Comparison of ENCODE assay signal across 17 cellular contexts in genomic region chr7:46855851-46856250, GRCh38.
DNase-seq lines count a peak whose midpoint lies in the region; ATAC-seq and TF ChIP-seq lines count a peak whose summit lies in the region.
"Had no signal": no experiment of that assay in that cellular context is flagged by ENCODE, and none has a peak within 500 bp of the region (broad histone marks: within the 10 kb centered on the region; RNA-seq: fewer than 3 reads in every experiment).

No MANE protein-coding gene starts in this region.

- H3K4me3 Mint-ChIP-seq in GM23338 (no peak overlapping the region), type B pancreatic cell (no peak overlapping the region)
- no peak overlapping the region for H3K4me3 Mint-ChIP-seq in activated CD4-positive, alpha-beta memory T cell treated with anti-CD3 and anti-CD28 coated beads for 36 hours
- H3K4me3 Mint-ChIP-seq: CD8-positive, alpha-beta T cell had no signal

- H3K4me1 Mint-ChIP-seq in GM23338 (no peaks in the 10 kb centered on the region), type B pancreatic cell (ENCODE audit: unreplicated experiment) (no peaks in the 10 kb centered on the region)
- no peaks in the 10 kb centered on the region for H3K4me1 Mint-ChIP-seq in activated CD4-positive, alpha-beta memory T cell treated with anti-CD3 and anti-CD28 coated beads for 36 hours (ENCODE audit: low read depth)

- no peaks in the 10 kb centered on the region for H4K20me1 ChIP-seq in GM23338 (replicated peaks; ENCODE audit: insufficient read depth)

- H3K9me3 Mint-ChIP-seq in GM23338 (no peaks in the 10 kb centered on the region), type B pancreatic cell (peaks cover 10% of the 10 kb centered on the region)
- H3K9me3 Mint-ChIP-seq in activated CD4-positive, alpha-beta memory T cell treated with anti-CD3 and anti-CD28 coated beads for 36 hours = peaks cover 17% of the 10 kb centered on the region

- H3K36me3 ChIP-seq in GM23338 (ENCODE audit: insufficient read depth) = no peaks in the 10 kb centered on the region
- H3K36me3 ChIP-seq: HAP-1, SJSA1 had no signal

- no peaks in the 10 kb centered on the region for H3K4me1 ChIP-seq in GM23338 (ENCODE audit: insufficient read depth)
- H3K4me1 ChIP-seq: HAP-1 had no signal

- no peak overlapping the region for H3K4me2 ChIP-seq in GM23338
- H3K4me2 ChIP-seq: KMS-11 had no signal

- no peaks in the 10 kb centered on the region for H3K27me3 ChIP-seq in GM23338 (ENCODE audit: insufficient read depth)
- H3K27me3 ChIP-seq: SJSA1 had no signal

- H3K4me3 ChIP-seq in AG10803 (ENCODE audit: low read length) (no peak overlapping the region), GM23338 (no peak overlapping the region), fibroblast of mammary gland (ENCODE audit: control insufficient read depth, low read depth, low read length) (no peak overlapping the region)
- H3K4me3 ChIP-seq: HAP-1, SJSA1 had no signal

- H3K27ac Mint-ChIP-seq in GM23338 = no peak overlapping the region
- H3K27ac Mint-ChIP-seq in activated CD4-positive, alpha-beta memory T cell treated with anti-CD3 and anti-CD28 coated beads for 36 hours = no peak overlapping the region
- no peak overlapping the region for H3K27ac Mint-ChIP-seq in type B pancreatic cell
- H3K27ac Mint-ChIP-seq: CD8-positive, alpha-beta T cell had no signal

- TF ChIP-seq CTCF in AG10803 (conservative IDR thresholded peaks at IDR 0.05; ENCODE audit: low read length) = no peak
- TF ChIP-seq CTCF in GM23338 (conservative IDR thresholded peaks at IDR 0.05; ENCODE audit: low read depth in 2 of 2) = no peak
- no peak for TF ChIP-seq CTCF in fibroblast of mammary gland (conservative IDR thresholded peaks at IDR 0.05; ENCODE audit: control insufficient read depth, insufficient read depth, low read depth, low read length)
- TF ChIP-seq CTCF in type B pancreatic cell (conservative IDR thresholded peaks at IDR 0.05) = no peak

- intact Hi-C loops in sciatic nerve (cut with DNase I) = no loop called here
- intact Hi-C loops in activated CD4-positive, alpha-beta memory T cell treated with anti-CD3 and anti-CD28 coated beads for 36 hours (cut with micrococcal nuclease) = no loop called here

- DNase-seq in AG10803 (ENCODE audit: low read depth) = peak; percentile 67
- no peak for DNase-seq in GM23338 (ENCODE audit: low spot score)
- peak; percentile 37 for DNase-seq in fibroblast of mammary gland (ENCODE audit: low read depth)
- DNase-seq in sciatic nerve (ENCODE audit: low spot score) = peak; percentile 62
- DNase-seq in activated CD4-positive, alpha-beta memory T cell treated with anti-CD3 and anti-CD28 coated beads for 36 hours = no peak
- DNase-seq in type B pancreatic cell (ENCODE audit: extremely low spot score, unreplicated experiment) = no peak
- DNase-seq in activated CD4-positive, alpha-beta T cell treated with anti-CD3 and anti-CD28 coated beads for 4 hours = no peak
- DNase-seq: CD8-positive, alpha-beta T cell; DMS53; NCI-H1417 treated with DMSO at 0.1 percent for 48 hours; NCI-H187 treated with DMSO at 0.1 percent for 48 hours; NCI-H345; NCI-H524 treated with DMSO at 0.1 percent for 48 hours had no signal

- H2AFZ ChIP-seq in GM23338 = 0 out of 2 replicates have a peak overlapping the region, but pooled peaks have one; percentile 28

- no peaks in the 10 kb centered on the region for H3F3A ChIP-seq in GM23338 (replicated peaks; ENCODE audit: low read depth)

- no peaks in the 10 kb centered on the region for H3K79me2 ChIP-seq in GM23338 (replicated peaks; ENCODE audit: insufficient read depth)

- POLR2A ChIA-PET in activated CD4-positive, alpha-beta memory T cell treated with anti-CD3 and anti-CD28 coated beads for 36 hours (lab: Charles Lee) = no interaction called here

- H3K9me2 ChIP-seq in GM23338 (ENCODE audit: insufficient read depth) = peaks cover 3% of the 10 kb centered on the region; the same call in 1 of the 2 replicates

- ATAC-seq in GM23338 = no peak
- peak; percentile 95 for ATAC-seq in sciatic nerve
- ATAC-seq in GM21576 (IDR thresholded peaks at IDR 0.05; ENCODE audit: unreplicated experiment) = no peak
- ATAC-seq: CD8-positive, alpha-beta T cell had no signal

- H3K27me3 Mint-ChIP-seq in GM23338 (ENCODE audit: insufficient read depth, low read depth, poor library complexity) (no peaks in the 10 kb centered on the region), type B pancreatic cell (no peaks in the 10 kb centered on the region)
- no peaks in the 10 kb centered on the region for H3K27me3 Mint-ChIP-seq in activated CD4-positive, alpha-beta memory T cell treated with anti-CD3 and anti-CD28 coated beads for 36 hours

- no peaks in the 10 kb centered on the region for H3K36me3 Mint-ChIP-seq in GM23338 (ENCODE audit: low read depth)
- no peaks in the 10 kb centered on the region for H3K36me3 Mint-ChIP-seq in activated CD4-positive, alpha-beta memory T cell treated with anti-CD3 and anti-CD28 coated beads for 36 hours
- H3K36me3 Mint-ChIP-seq in type B pancreatic cell = no peaks in the 10 kb centered on the region
- H3K36me3 Mint-ChIP-seq: CD8-positive, alpha-beta T cell had no signal

- CTCF ChIA-PET in activated CD4-positive, alpha-beta memory T cell treated with anti-CD3 and anti-CD28 coated beads for 36 hours (lab: Charles Lee) = no interaction called here

- no peak overlapping the region for H3K27ac ChIP-seq in GM23338 (ENCODE audit: low read depth)
- H3K27ac ChIP-seq: KMS-11, SJSA1 had no signal

TF ChIP-seq in GM23338, 12 proteins besides CTCF, POLR2A, EP300 and RAD21 (continues in another document):
- TF ChIP-seq POLR2AphosphoS5 (IDR thresholded peaks at IDR 0.05; ENCODE audit: low read depth) (no peak), JUNB (IDR thresholded peaks at IDR 0.05; ENCODE audit: unreplicated experiment) (no peak), EZH2phosphoT487 (IDR thresholded peaks at IDR 0.05; ENCODE audit: unreplicated experiment) (no peak), NANOG (IDR thresholded peaks at IDR 0.05; ENCODE audit: borderline replicate concordance) (no peak), EZH2 (IDR thresholded peaks at IDR 0.05; ENCODE audit: low read depth, unreplicated experiment) (no peak), STAT1 (IDR thresholded peaks at IDR 0.05; ENCODE audit: unreplicated experiment) (no peak), ZNF114 (CRISPR knock-in tag; IDR thresholded peaks at IDR 0.05) (no peak), ZNF331 (CRISPR knock-in tag; IDR thresholded peaks at IDR 0.05; ENCODE audit: low read depth) (no peak), CREB1 (CRISPR knock-in tag; IDR thresholded peaks at IDR 0.05; ENCODE audit: low read depth) (no peak)
- TF ChIP-seq, protein P1, sequence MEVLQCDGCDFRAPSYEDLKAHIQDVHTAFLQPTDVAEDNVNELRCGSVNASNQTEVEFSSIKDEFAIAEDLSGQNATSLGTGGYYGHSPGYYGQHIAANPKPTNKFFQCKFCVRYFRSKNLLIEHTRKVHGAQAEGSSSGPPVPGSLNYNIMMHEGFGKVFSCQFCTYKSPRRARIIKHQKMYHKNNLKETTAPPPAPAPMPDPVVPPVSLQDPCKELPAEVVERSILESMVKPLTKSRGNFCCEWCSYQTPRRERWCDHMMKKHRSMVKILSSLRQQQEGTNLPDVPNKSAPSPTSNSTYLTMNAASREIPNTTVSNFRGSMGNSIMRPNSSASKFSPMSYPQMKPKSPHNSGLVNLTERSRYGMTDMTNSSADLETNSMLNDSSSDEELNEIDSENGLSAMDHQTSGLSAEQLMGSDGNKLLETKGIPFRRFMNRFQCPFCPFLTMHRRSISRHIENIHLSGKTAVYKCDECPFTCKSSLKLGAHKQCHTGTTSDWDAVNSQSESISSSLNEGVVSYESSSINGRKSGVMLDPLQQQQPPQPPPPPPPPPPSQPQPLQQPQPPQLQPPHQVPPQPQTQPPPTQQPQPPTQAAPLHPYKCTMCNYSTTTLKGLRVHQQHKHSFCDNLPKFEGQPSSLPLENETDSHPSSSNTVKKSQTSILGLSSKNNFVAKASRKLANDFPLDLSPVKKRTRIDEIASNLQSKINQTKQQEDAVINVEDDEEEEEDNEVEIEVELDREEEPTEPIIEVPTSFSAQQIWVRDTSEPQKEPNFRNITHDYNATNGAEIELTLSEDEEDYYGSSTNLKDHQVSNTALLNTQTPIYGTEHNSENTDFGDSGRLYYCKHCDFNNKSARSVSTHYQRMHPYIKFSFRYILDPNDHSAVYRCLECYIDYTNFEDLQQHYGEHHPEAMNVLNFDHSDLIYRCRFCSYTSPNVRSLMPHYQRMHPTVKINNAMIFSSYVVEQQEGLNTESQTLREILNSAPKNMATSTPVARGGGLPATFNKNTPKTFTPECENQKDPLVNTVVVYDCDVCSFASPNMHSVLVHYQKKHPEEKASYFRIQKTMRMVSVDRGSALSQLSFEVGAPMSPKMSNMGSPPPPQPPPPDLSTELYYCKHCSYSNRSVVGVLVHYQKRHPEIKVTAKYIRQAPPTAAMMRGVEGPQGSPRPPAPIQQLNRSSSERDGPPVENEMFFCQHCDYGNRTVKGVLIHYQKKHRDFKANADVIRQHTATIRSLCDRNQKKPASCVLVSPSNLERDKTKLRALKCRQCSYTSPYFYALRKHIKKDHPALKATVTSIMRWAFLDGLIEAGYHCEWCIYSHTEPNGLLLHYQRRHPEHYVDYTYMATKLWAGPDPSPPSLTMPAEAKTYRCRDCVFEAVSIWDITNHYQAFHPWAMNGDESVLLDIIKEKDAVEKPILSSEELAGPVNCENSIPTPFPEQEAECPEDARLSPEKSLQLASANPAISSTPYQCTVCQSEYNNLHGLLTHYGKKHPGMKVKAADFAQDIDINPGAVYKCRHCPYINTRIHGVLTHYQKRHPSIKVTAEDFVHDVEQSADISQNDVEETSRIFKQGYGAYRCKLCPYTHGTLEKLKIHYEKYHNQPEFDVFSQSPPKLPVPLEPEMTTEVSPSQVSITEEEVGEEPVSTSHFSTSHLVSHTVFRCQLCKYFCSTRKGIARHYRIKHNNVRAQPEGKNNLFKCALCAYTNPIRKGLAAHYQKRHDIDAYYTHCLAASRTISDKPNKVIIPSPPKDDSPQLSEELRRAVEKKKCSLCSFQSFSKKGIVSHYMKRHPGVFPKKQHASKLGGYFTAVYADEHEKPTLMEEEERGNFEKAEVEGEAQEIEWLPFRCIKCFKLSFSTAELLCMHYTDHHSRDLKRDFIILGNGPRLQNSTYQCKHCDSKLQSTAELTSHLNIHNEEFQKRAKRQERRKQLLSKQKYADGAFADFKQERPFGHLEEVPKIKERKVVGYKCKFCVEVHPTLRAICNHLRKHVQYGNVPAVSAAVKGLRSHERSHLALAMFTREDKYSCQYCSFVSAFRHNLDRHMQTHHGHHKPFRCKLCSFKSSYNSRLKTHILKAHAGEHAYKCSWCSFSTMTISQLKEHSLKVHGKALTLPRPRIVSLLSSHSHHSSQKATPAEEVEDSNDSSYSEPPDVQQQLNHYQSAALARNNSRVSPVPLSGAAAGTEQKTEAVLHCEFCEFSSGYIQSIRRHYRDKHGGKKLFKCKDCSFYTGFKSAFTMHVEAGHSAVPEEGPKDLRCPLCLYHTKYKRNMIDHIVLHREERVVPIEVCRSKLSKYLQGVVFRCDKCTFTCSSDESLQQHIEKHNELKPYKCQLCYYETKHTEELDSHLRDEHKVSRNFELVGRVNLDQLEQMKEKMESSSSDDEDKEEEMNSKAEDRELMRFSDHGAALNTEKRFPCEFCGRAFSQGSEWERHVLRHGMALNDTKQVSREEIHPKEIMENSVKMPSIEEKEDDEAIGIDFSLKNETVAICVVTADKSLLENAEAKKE (CRISPR knock-in tag; IDR thresholded peaks at IDR 0.05) = no peak

Comparison
In these comparisons a context has a peak if more than half of its experiments do, and no peak if none do; other contexts are left out.
1. DNase-seq: peak in AG10803 (single experiment), fibroblast of mammary gland (single experiment) and sciatic nerve (single experiment); none in GM23338 (single experiment), activated CD4-positive, alpha-beta memory T cell treated with anti-CD3 and anti-CD28 coated beads for 36 hours (single experiment), type B pancreatic cell (single experiment) and activated CD4-positive, alpha-beta T cell treated with anti-CD3 and anti-CD28 coated beads for 4 hours (0 of 2).